ENCODE assay signal across 8 cellular contexts in genomic region chr7:94908204-94909022, GRCh38. TPM values are rescaled to one million over a fixed set of nuclear protein-coding genes. Genes with fewer than 3 reads are reported as not detected.
DNase-seq lines count a peak whose midpoint lies in the region; ATAC-seq and TF ChIP-seq lines count a peak whose summit lies in the region.

No MANE protein-coding gene starts in this region.

- DNase-seq in BE2C (no peak), head of caudate nucleus (peak; percentile 11 to 78 (median 54)), neural crest cell (ENCODE audit: low read depth, low spot score) (peak; percentile 41)
- no peak for DNase-seq in stimulated activated CD4-positive, alpha-beta T cell treated with anti-CD3 and anti-CD28 coated beads, Interleukin-12 subunit alpha, Interleukin-12 subunit beta, amount 100 ng/mL, for 4 hours

- H3K36me3 ChIP-seq in BE2C = no peaks in the 10 kb centered on the region
- no peaks in the 10 kb centered on the region for H3K36me3 ChIP-seq in HUES48 (ENCODE audit: control insufficient read depth, insufficient read depth, low read length)

- H3K27me3 ChIP-seq in BE2C (peaks cover 46% of the 10 kb centered on the region), HUES48 (ENCODE audit: control insufficient read depth, insufficient read depth, low read length) (no peaks in the 10 kb centered on the region)

- peak overlapping the region; percentile 95 for H3K4me3 Mint-ChIP-seq in neural crest cell

- H3K9me3 ChIP-seq in BE2C = no peaks in the 10 kb centered on the region
- no peaks in the 10 kb centered on the region for H3K9me3 ChIP-seq in HUES48 (ENCODE audit: control insufficient read depth, insufficient read depth, low read length)

- peak overlapping the region; percentile 90 for H3K27ac Mint-ChIP-seq in neural crest cell (ENCODE audit: unreplicated experiment)

- H3K9ac ChIP-seq in HUES48 (ENCODE audit: low read depth, low read length) = peak overlapping the region; percentile 82

- peaks cover 46% of the 10 kb centered on the region for H3K4me1 Mint-ChIP-seq in neural crest cell

- peak overlapping the region; percentile 96 for H3K27ac ChIP-seq in HUES48 (ENCODE audit: low read depth, low read length)

- ATAC-seq in SK-N-SH treated with all-trans-retinoic acid at 6 μM for 48 hours = peak; percentile 61
- no peak for ATAC-seq in HG03135 (IDR thresholded peaks at IDR 0.05; ENCODE audit: unreplicated experiment)
- no peak for ATAC-seq in HG03175 (IDR thresholded peaks at IDR 0.05; ENCODE audit: unreplicated experiment)

- H3K4me3 ChIP-seq in BE2C (ENCODE audit: low read depth, low read length) = peak overlapping the region; percentile 42
- peak overlapping the region; percentile 80 for H3K4me3 ChIP-seq in HUES48 (ENCODE audit: low read depth, low read length)

- TF ChIP-seq CTCF in BE2C (IDR thresholded peaks at IDR 0.05; ENCODE audit: low read depth, low read length) = no peak
- no peak for TF ChIP-seq CTCF in neural crest cell (conservative IDR thresholded peaks at IDR 0.05)

- peaks cover 5% of the 10 kb centered on the region for H3K36me3 Mint-ChIP-seq in neural crest cell (ENCODE audit: low read depth)

- H3K4me1 ChIP-seq in BE2C (no peaks in the 10 kb centered on the region), HUES48 (ENCODE audit: control insufficient read depth, insufficient read depth, low read length) (peaks cover 59% of the 10 kb centered on the region)

- no peaks in the 10 kb centered on the region for H3K9me3 Mint-ChIP-seq in neural crest cell

- intact Hi-C loops in head of caudate nucleus (cut with DNase I) = loop anchor here (5.0 to 10.0 kb wide), 4 partner anchors 136 to 401 kb away; partner anchors contain the start of genes CASD1 and SGCE

- no peaks in the 10 kb centered on the region for H3K27me3 Mint-ChIP-seq in neural crest cell (ENCODE audit: low read depth)

TF ChIP-seq in SK-N-SH treated with all-trans-retinoic acid at 6 μM for 48 hours, 23 proteins besides CTCF, POLR2A, EP300 and RAD21:
- TF ChIP-seq ZNF70 (CRISPR knock-in tag; IDR thresholded peaks at IDR 0.05) = no peak
- TF ChIP-seq CSDC2 (CRISPR knock-in tag; IDR thresholded peaks at IDR 0.05) = no peak
- no peak for TF ChIP-seq ZFP30 (CRISPR knock-in tag; IDR thresholded peaks at IDR 0.05)
- no peak for TF ChIP-seq POU6F1 (CRISPR knock-in tag; IDR thresholded peaks at IDR 0.05; ENCODE audit: borderline replicate concordance, low read depth)
- no peak for TF ChIP-seq ESRRG (CRISPR knock-in tag; IDR thresholded peaks at IDR 0.05)
- no peak for TF ChIP-seq CSRNP3 (CRISPR knock-in tag; IDR thresholded peaks at IDR 0.05)
- no peak for TF ChIP-seq TSHZ2 (CRISPR knock-in tag; IDR thresholded peaks at IDR 0.05)
- no peak for TF ChIP-seq CREB5 (CRISPR knock-in tag; IDR thresholded peaks at IDR 0.05; ENCODE audit: low read depth)
- TF ChIP-seq BACH2 (CRISPR knock-in tag; IDR thresholded peaks at IDR 0.05; ENCODE audit: borderline replicate concordance) = no peak
- no peak for TF ChIP-seq SNAI2 (CRISPR knock-in tag; IDR thresholded peaks at IDR 0.05)
- no peak for TF ChIP-seq PPARA (CRISPR knock-in tag; IDR thresholded peaks at IDR 0.05; ENCODE audit: borderline replicate concordance)
- no peak for TF ChIP-seq TOX (CRISPR knock-in tag; IDR thresholded peaks at IDR 0.05; ENCODE audit: borderline replicate concordance)
- no peak for TF ChIP-seq ZFP3 (CRISPR knock-in tag; IDR thresholded peaks at IDR 0.05)
- TF ChIP-seq GLIS3 (CRISPR knock-in tag; IDR thresholded peaks at IDR 0.05) = no peak
- TF ChIP-seq ISL1 (CRISPR knock-in tag; IDR thresholded peaks at IDR 0.05) = no peak
- no peak for TF ChIP-seq TCF4 (CRISPR knock-in tag; IDR thresholded peaks at IDR 0.05; ENCODE audit: borderline replicate concordance)
- TF ChIP-seq ARNTL (CRISPR knock-in tag; IDR thresholded peaks at IDR 0.05; ENCODE audit: borderline replicate concordance, low read depth) = no peak

RNA-seq across cellular contexts. Expression of gene PPP1R9A, which starts 1.0 kb away (rescaled TPM):
- 0.43 TPM for polyA plus RNA-seq in BE2C (2012; ENCODE audit: insufficient read depth, insufficient read length, low read depth)
- 21.2 and 22.7 TPM in 2 replicates for total RNA-seq in neural crest cell

Comparison
In these comparisons a context has a peak if more than half of its experiments do, and no peak if none do; other contexts are left out.
1. DNase-seq: peak in head of caudate nucleus (42 of 42) and neural crest cell (single experiment); none in BE2C (single experiment) and stimulated activated CD4-positive, alpha-beta T cell treated with anti-CD3 and anti-CD28 coated beads, Interleukin-12 subunit alpha, Interleukin-12 subunit beta, amount 100 ng/mL, for 4 hours (single experiment).